In the genomic region with DNA sequence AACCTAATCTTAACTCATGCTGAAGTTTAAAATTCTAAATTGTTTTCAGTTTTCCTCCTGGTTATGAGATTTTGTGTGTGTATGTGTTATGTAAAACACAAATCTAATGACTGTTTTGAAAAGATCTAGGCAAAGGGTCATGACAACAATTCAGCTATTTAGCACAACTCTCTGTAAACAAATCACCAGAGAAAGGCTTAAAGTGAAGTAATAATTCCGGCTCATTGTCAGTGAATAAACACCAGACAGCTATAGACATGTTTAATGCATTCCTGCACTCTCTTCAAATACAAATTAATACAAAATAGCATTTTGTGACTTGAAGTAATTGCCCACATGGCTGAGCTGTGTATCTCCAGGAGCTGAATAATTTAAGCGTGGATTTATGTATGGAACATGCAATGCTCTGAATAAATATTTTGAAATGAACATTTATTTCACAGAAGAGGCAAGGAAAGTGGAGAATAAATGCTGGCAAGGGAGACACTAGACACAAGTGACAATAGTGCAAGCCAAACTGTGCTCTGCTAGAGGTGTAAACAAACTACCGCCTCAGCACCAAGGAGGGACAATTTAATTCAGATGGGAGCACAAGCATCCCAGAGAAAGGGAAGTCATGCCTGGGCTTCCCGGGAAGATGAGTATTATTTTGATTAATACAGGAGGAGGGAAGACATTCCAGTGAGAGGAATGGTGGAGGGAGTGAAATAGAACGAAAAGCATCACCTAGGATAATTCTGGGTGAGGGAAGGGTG, we compare ENCODE assay signal across 8 cellular contexts.
DNase-seq lines count a peak whose midpoint lies in the region; ATAC-seq, FAIRE-seq and TF ChIP-seq lines count a peak whose summit lies in the region.

No MANE protein-coding gene starts in this region.

- H3K4me1 ChIP-seq in HepG2 (ENCODE audit: insufficient read depth, low read length) (peaks cover 24% of the 10 kb centered on the region), thoracic aorta (ENCODE audit: control insufficient read depth in 1 of 2, low read depth in 2 of 2) (peaks cover 3 to 14% of the 10 kb centered on the region in 2 donors)

- H3K36me3 ChIP-seq in HepG2 (replicated peaks in 1 of 2; ENCODE audit: control insufficient read depth in 1 of 2, insufficient read depth in 2 of 2, low read length in 2 of 2) (no peaks in the 10 kb centered on the region), thoracic aorta (no peaks in the 10 kb centered on the region)

- H3K27ac Mint-ChIP-seq in T-helper 2 cell treated with Interferon-gamma antibody and Interleukin-4, amounts not matched to agents 5 μg/mL and 100 μg/mL, for 36 hours, result peak overlapping the region; percentile 68

- peaks cover 26% of the 10 kb centered on the region for H3K9me3 Mint-ChIP-seq in T-helper 2 cell treated with Interferon-gamma antibody and Interleukin-4, amounts not matched to agents 5 μg/mL and 100 μg/mL, for 36 hours

- H3K27me3 Mint-ChIP-seq in T-helper 2 cell treated with Interferon-gamma antibody and Interleukin-4, amounts not matched to agents 5 μg/mL and 100 μg/mL, for 36 hours (ENCODE audit: low read depth), result no peaks in the 10 kb centered on the region

- H3K4me2 ChIP-seq in HepG2 (ENCODE audit: low read depth, low read length), result peak overlapping the region; percentile 63

- peak in 1 of 2 experiments; percentile 48; a peak in 1 of 4 replicates for TF ChIP-seq EP300 in HepG2 (IDR thresholded peaks at IDR 0.05; ENCODE audit: low read depth in 2 of 2, low read length in 2 of 2)
- TF ChIP-seq EP300 in HepG2 (CRISPR knock-in tag; IDR thresholded peaks at IDR 0.05; ENCODE audit: borderline replicate concordance), result no peak

- H2AFZ ChIP-seq in HepG2 (ENCODE audit: low read length), result no peak overlapping the region

- no peak for TF ChIP-seq RAD21 in HepG2 (CRISPR knock-in tag; IDR thresholded peaks at IDR 0.05)

- no peaks in the 10 kb centered on the region for H3K79me2 ChIP-seq in HepG2 (ENCODE audit: insufficient read depth, low read length)

- peaks cover 8% of the 10 kb centered on the region for H3K36me3 Mint-ChIP-seq in T-helper 2 cell treated with Interferon-gamma antibody and Interleukin-4, amounts not matched to agents 5 μg/mL and 100 μg/mL, for 36 hours (ENCODE audit: low read depth)

- TF ChIP-seq CTCF in HepG2 (CRISPR knock-in tag; IDR thresholded peaks at IDR 0.05) (no peak), thoracic aorta (IDR thresholded peaks at IDR 0.05) (no peak)

- no peak for FAIRE-seq in HepG2 (lab: Jason Lieb, UNC)

- BruUV-seq in HepG2 (replicated peaks; lab: Mats Ljungman, UMichigan), result no TSS peak

- peaks cover 13% of the 10 kb centered on the region for H3K4me1 Mint-ChIP-seq in T-helper 2 cell treated with Interferon-gamma antibody and Interleukin-4, amounts not matched to agents 5 μg/mL and 100 μg/mL, for 36 hours (ENCODE audit: low read depth)

- H3K9ac ChIP-seq in HepG2 (ENCODE audit: insufficient read depth, low read depth, low read length), result no peak overlapping the region

- peak overlapping the region; percentile 8 to 35 (median 18); a peak in 4 of 6 replicates for H3K4me3 ChIP-seq in HepG2 (replicated peaks in 1 of 3; ENCODE audit: insufficient read depth in 1 of 3, low read depth in 2 of 3, low read length in 3 of 3)
- peak overlapping the region; percentile 67 for H3K4me3 ChIP-seq in thoracic aorta

- H3K4me3 Mint-ChIP-seq in T-helper 2 cell treated with Interferon-gamma antibody and Interleukin-4, amounts not matched to agents 5 μg/mL and 100 μg/mL, for 36 hours, result peak overlapping the region; percentile 68

- in situ Hi-C loops in HepG2 (cut with HindIII; ENCODE audit: extremely low pct_ligation_motif_present, low pct_unique_long_range_greater_than_20kb), result no loop called here

- H3K9me3 ChIP-seq in HepG2 (ENCODE audit: low read length) (peaks cover 11% of the 10 kb centered on the region; the same call in 1 of the 2 replicates), thoracic aorta (no peaks in the 10 kb centered on the region)

- intact Hi-C loops in HepG2 (cut with micrococcal nuclease; ENCODE audit: unreplicated experiment), result no loop called here

- ATAC-seq in HepG2 (peak; percentile 69), thoracic aorta (ENCODE audit: insufficient number of reproducible peaks, low FRiP score, low read depth) (no peak), GM18517 (IDR thresholded peaks at IDR 0.05; ENCODE audit: unreplicated experiment) (no peak), GM21717 (IDR thresholded peaks at IDR 0.05; ENCODE audit: unreplicated experiment) (no peak), HG02938 (IDR thresholded peaks at IDR 0.05; ENCODE audit: unreplicated experiment) (no peak)

- no peaks in the 10 kb centered on the region for H4K20me1 ChIP-seq in HepG2 (ENCODE audit: insufficient read depth, low read length)

- no peak for DNase-seq in T-helper 2 cell treated with Interferon-gamma antibody and Interleukin-4, amounts not matched to agents 5 μg/mL and 100 μg/mL, for 36 hours (ENCODE audit: low spot score)
- DNase-seq in T-helper 2 cell (no peak), astrocyte of the hippocampus (ENCODE audit: low read depth, low spot score) (peak; percentile 23), HepG2 (ENCODE audit: low spot score) (peak; percentile 39), thoracic aorta (ENCODE audit: low spot score) (no peak)

- no peak overlapping the region for H3K27ac ChIP-seq in HepG2 (ENCODE audit: extremely low read length, insufficient read depth, low read length)
- H3K27ac ChIP-seq in thoracic aorta, result peak overlapping the region; percentile 50 to 66

- CTCF ChIA-PET in HepG2 (lab: Yijun Ruan, JAX; ENCODE audit: low intra/inter-chr PET ratio, low total read pairs), result interaction anchor here (0.6 kb wide), 1 partner anchor 128 kb away, joined by 3 read pairs; no protein-coding TSS in a partner anchor

- POLR2A ChIA-PET in HepG2 (lab: Yijun Ruan, JAX), result interaction anchor here (0.8 to 1.0 kb wide), 2 partner anchors 42 to 133 kb away, joined by 3 read pairs; a partner anchor contains a TSS

- TF ChIP-seq POLR2A in HepG2 (IDR thresholded peaks at IDR 0.05; ENCODE audit: insufficient read depth in 1 of 2, low read depth in 2 of 2, low read length in 2 of 2), result no peak

- 31% methylated on average over 5 of the region's 5 CpGs for WGBS in HepG2 (ENCODE audit: low lambda C conversion rate)

- H3K27me3 ChIP-seq in HepG2 (ENCODE audit: control insufficient read depth in 1 of 2, insufficient read depth in 2 of 2, low read length in 2 of 2) (peaks cover 0 to 4% of the 10 kb centered on the region in 2 experiments; a peak in 1 of 5 replicates), thoracic aorta (replicated peaks; ENCODE audit: insufficient read depth) (no peaks in the 10 kb centered on the region)

TF ChIP-seq in HepG2, 621 proteins besides CTCF, POLR2A, EP300 and RAD21 (continues in another document):
- TF ChIP-seq MIER3 (CRISPR knock-in tag; IDR thresholded peaks at IDR 0.05; ENCODE audit: borderline replicate concordance) (no peak; the same call in 1 of the 2 replicates), KAT7 (CRISPR knock-in tag; IDR thresholded peaks at IDR 0.05; ENCODE audit: borderline replicate concordance) (no peak), KLF6 (CRISPR knock-in tag; IDR thresholded peaks at IDR 0.05) (no peak), ZNF775 (CRISPR knock-in tag; IDR thresholded peaks at IDR 0.05; ENCODE audit: borderline replicate concordance) (no peak), HOXA3 (CRISPR knock-in tag; IDR thresholded peaks at IDR 0.05) (no peak), ZNF329 (CRISPR knock-in tag; IDR thresholded peaks at IDR 0.05; ENCODE audit: low read depth) (no peak)
- TF ChIP-seq, protein P1, sequence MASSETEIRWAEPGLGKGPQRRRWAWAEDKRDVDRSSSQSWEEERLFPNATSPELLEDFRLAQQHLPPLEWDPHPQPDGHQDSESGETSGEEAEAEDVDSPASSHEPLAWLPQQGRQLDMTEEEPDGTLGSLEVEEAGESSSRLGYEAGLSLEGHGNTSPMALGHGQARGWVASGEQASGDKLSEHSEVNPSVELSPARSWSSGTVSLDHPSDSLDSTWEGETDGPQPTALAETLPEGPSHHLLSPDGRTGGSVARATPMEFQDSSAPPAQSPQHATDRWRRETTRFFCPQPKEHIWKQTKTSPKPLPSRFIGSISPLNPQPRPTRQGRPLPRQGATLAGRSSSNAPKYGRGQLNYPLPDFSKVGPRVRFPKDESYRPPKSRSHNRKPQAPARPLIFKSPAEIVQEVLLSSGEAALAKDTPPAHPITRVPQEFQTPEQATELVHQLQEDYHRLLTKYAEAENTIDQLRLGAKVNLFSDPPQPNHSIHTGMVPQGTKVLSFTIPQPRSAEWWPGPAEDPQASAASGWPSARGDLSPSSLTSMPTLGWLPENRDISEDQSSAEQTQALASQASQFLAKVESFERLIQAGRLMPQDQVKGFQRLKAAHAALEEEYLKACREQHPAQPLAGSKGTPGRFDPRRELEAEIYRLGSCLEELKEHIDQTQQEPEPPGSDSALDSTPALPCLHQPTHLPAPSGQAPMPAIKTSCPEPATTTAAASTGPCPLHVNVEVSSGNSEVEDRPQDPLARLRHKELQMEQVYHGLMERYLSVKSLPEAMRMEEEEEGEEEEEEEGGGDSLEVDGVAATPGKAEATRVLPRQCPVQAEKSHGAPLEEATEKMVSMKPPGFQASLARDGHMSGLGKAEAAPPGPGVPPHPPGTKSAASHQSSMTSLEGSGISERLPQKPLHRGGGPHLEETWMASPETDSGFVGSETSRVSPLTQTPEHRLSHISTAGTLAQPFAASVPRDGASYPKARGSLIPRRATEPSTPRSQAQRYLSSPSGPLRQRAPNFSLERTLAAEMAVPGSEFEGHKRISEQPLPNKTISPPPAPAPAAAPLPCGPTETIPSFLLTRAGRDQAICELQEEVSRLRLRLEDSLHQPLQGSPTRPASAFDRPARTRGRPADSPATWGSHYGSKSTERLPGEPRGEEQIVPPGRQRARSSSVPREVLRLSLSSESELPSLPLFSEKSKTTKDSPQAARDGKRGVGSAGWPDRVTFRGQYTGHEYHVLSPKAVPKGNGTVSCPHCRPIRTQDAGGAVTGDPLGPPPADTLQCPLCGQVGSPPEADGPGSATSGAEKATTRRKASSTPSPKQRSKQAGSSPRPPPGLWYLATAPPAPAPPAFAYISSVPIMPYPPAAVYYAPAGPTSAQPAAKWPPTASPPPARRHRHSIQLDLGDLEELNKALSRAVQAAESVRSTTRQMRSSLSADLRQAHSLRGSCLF (CRISPR knock-in tag; IDR thresholded peaks at IDR 0.05; ENCODE audit: borderline replicate concordance), result no peak
- TF ChIP-seq, protein P2, sequence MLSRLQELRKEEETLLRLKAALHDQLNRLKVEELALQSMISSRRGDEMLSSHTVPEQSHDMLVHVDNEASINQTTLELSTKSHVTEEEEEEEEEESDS (CRISPR knock-in tag; IDR thresholded peaks at IDR 0.05; ENCODE audit: borderline replicate concordance), result no peak
- TF ChIP-seq, protein P3, sequence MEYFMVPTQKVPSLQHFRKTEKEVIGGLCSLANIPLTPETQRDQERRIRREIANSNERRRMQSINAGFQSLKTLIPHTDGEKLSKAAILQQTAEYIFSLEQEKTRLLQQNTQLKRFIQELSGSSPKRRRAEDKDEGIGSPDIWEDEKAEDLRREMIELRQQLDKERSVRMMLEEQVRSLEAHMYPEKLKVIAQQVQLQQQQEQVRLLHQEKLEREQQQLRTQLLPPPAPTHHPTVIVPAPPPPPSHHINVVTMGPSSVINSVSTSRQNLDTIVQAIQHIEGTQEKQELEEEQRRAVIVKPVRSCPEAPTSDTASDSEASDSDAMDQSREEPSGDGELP (IDR thresholded peaks at IDR 0.05; ENCODE audit: borderline replicate concordance, low read depth), result no peak

Comparison
In these comparisons a context has a peak if more than half of its experiments do, and no peak if none do; other contexts are left out.
1. DNase-seq: peak in astrocyte of the hippocampus (single experiment) and HepG2 (single experiment); none in T-helper 2 cell treated with Interferon-gamma antibody and Interleukin-4, amounts not matched to agents 5 μg/mL and 100 μg/mL, for 36 hours (single experiment), T-helper 2 cell (0 of 5) and thoracic aorta (single experiment).